ENCODE assay signal across 36 cellular contexts in the genomic region with DNA sequence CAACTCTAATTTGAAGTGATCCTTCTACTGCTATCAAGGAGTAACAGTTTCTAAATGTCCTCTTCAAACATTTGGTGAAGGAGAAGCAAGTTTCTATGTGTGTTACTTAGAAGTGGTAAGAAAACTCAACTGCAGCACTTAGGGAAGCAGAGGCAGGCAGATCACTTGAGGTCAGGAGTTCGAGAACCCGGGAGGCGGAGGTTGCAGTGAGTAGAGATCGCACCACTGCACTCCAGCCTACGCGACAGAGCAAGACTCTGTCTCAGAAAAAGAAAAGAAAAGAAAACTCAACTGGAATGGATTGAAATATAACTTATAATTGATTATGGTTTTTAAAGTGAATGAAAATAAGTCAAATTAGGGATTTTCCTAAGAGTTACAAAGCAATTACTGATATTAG.
DNase-seq lines count a peak whose midpoint lies in the region; ATAC-seq and TF ChIP-seq lines count a peak whose summit lies in the region.
"Had no signal": no experiment of that assay in that cellular context is flagged by ENCODE, and none has a peak within 500 bp of the region (broad histone marks: within the 10 kb centered on the region; RNA-seq: fewer than 3 reads in every experiment).

No MANE protein-coding gene starts in this region.

- no peaks in the 10 kb centered on the region for H4K20me1 ChIP-seq in OCI-LY3 (ENCODE audit: insufficient read depth, low read length)

- H3K9me3 ChIP-seq in OCI-LY3 (ENCODE audit: insufficient read depth, low read length) (no peaks in the 10 kb centered on the region), heart right ventricle (no peaks in the 10 kb centered on the region)
- H3K9me3 ChIP-seq: colonic mucosa, HAP-1, heart left ventricle, prostate gland, SK-N-SH, testis, uterus had no signal

- H3K9me3 Mint-ChIP-seq in activated CD8-positive, alpha-beta T cell treated with anti-CD3 and anti-CD28 coated beads for 36 hours = no peaks in the 10 kb centered on the region
- peaks cover 9% of the 10 kb centered on the region for H3K9me3 Mint-ChIP-seq in activated CD8-positive, alpha-beta T cell treated with anti-CD3 and anti-CD28 coated beads, Interleukin-2, amount 10 ng/mL, durations not matched to agents 7 days and 5 days (ENCODE audit: insufficient read depth)
- peaks cover 3% of the 10 kb centered on the region for H3K9me3 Mint-ChIP-seq in memory B cell
- H3K9me3 Mint-ChIP-seq in stimulated activated naive B cell treated with anti-CD40 and anti-IgM and Interleukin-4, amounts not matched to agents 10 μg/mL and 1 μg/mL and 100 μg/mL, for 72 hours = no peaks in the 10 kb centered on the region
- H3K9me3 Mint-ChIP-seq: stimulated activated effector memory CD8-positive, alpha-beta T cell treated with anti-CD3 and anti-CD28 coated beads, Interleukin-12 subunit alpha, Interleukin-12 subunit beta, amount 100 ng/mL, for 72 hours had no signal

- peak overlapping the region; percentile 59 for H3K27ac Mint-ChIP-seq in activated CD8-positive, alpha-beta T cell treated with anti-CD3 and anti-CD28 coated beads for 36 hours
- H3K27ac Mint-ChIP-seq in activated CD8-positive, alpha-beta T cell treated with anti-CD3 and anti-CD28 coated beads, Interleukin-2, amount 10 ng/mL, durations not matched to agents 7 days and 5 days = no peak overlapping the region
- peak overlapping the region; percentile 99 for H3K27ac Mint-ChIP-seq in memory B cell
- peak overlapping the region; percentile 80 for H3K27ac Mint-ChIP-seq in stimulated activated naive B cell treated with anti-CD40 and anti-IgM and Interleukin-4, amounts not matched to agents 10 μg/mL and 1 μg/mL and 100 μg/mL, for 72 hours
- H3K27ac Mint-ChIP-seq: activated CD8-positive, alpha-beta memory T cell treated with anti-CD3 and anti-CD28 coated beads, Interleukin-2, amount 10 ng/mL, durations not matched to agents 7 days and 5 days; stimulated activated effector memory CD8-positive, alpha-beta T cell treated with anti-CD3 and anti-CD28 coated beads, Interleukin-12 subunit alpha, Interleukin-12 subunit beta, amount 100 ng/mL, for 72 hours; T-helper 2 cell treated with Interferon-gamma antibody and Interleukin-4, amounts not matched to agents 5 μg/mL and 100 μg/mL, for 36 hours had no signal

- no peaks in the 10 kb centered on the region for H3K27me3 Mint-ChIP-seq in activated CD8-positive, alpha-beta T cell treated with anti-CD3 and anti-CD28 coated beads for 36 hours
- H3K27me3 Mint-ChIP-seq in activated CD8-positive, alpha-beta T cell treated with anti-CD3 and anti-CD28 coated beads, Interleukin-2, amount 10 ng/mL, durations not matched to agents 7 days and 5 days (ENCODE audit: low read depth) = no peaks in the 10 kb centered on the region
- no peaks in the 10 kb centered on the region for H3K27me3 Mint-ChIP-seq in memory B cell
- no peaks in the 10 kb centered on the region for H3K27me3 Mint-ChIP-seq in stimulated activated naive B cell treated with anti-CD40 and anti-IgM and Interleukin-4, amounts not matched to agents 10 μg/mL and 1 μg/mL and 100 μg/mL, for 72 hours
- H3K27me3 Mint-ChIP-seq: activated CD8-positive, alpha-beta memory T cell treated with anti-CD3 and anti-CD28 coated beads, Interleukin-2, amount 10 ng/mL, durations not matched to agents 7 days and 5 days had no signal

- POLR2A ChIA-PET in activated CD8-positive, alpha-beta T cell treated with anti-CD3 and anti-CD28 coated beads for 36 hours (lab: Charles Lee) = no interaction called here
- POLR2A ChIA-PET in activated CD8-positive, alpha-beta T cell treated with anti-CD3 and anti-CD28 coated beads, Interleukin-2, amount 10 ng/mL, durations not matched to agents 7 days and 5 days (lab: Charles Lee) = no interaction called here

- intact Hi-C loops in activated CD8-positive, alpha-beta T cell treated with anti-CD3 and anti-CD28 coated beads for 36 hours (cut with micrococcal nuclease) = loop anchor here (5.0 kb wide), 1 partner anchor 74 kb away; no protein-coding TSS in a partner anchor
- intact Hi-C loops in heart right ventricle (cut with DNase I) = no loop called here

- peak overlapping the region; percentile 89 for H3K4me2 ChIP-seq in OCI-LY3 (ENCODE audit: low read length)
- H3K4me2 ChIP-seq: SK-N-SH had no signal

- no peak for TF ChIP-seq CTCF in activated CD8-positive, alpha-beta T cell treated with anti-CD3 and anti-CD28 coated beads for 36 hours (IDR thresholded peaks at IDR 0.05)
- no peak for TF ChIP-seq CTCF in OCI-LY3 (IDR thresholded peaks at IDR 0.05; ENCODE audit: low read depth, low read length)
- TF ChIP-seq CTCF in heart right ventricle (IDR thresholded peaks at IDR 0.05) = no peak

- H3K36me3 Mint-ChIP-seq in activated CD8-positive, alpha-beta T cell treated with anti-CD3 and anti-CD28 coated beads for 36 hours (ENCODE audit: low read depth) = peaks cover 5% of the 10 kb centered on the region
- peaks cover 17% of the 10 kb centered on the region for H3K36me3 Mint-ChIP-seq in activated CD8-positive, alpha-beta T cell treated with anti-CD3 and anti-CD28 coated beads, Interleukin-2, amount 10 ng/mL, durations not matched to agents 7 days and 5 days (ENCODE audit: low read depth)
- H3K36me3 Mint-ChIP-seq in memory B cell = no peaks in the 10 kb centered on the region
- no peaks in the 10 kb centered on the region for H3K36me3 Mint-ChIP-seq in stimulated activated naive B cell treated with anti-CD40 and anti-IgM and Interleukin-4, amounts not matched to agents 10 μg/mL and 1 μg/mL and 100 μg/mL, for 72 hours
- H3K36me3 Mint-ChIP-seq: stimulated activated effector memory CD8-positive, alpha-beta T cell treated with anti-CD3 and anti-CD28 coated beads, Interleukin-12 subunit alpha, Interleukin-12 subunit beta, amount 100 ng/mL, for 72 hours had no signal

- H3K4me1 Mint-ChIP-seq in activated CD8-positive, alpha-beta T cell treated with anti-CD3 and anti-CD28 coated beads for 36 hours (ENCODE audit: low read depth) = peaks cover 44% of the 10 kb centered on the region
- peaks cover 37% of the 10 kb centered on the region for H3K4me1 Mint-ChIP-seq in activated CD8-positive, alpha-beta T cell treated with anti-CD3 and anti-CD28 coated beads, Interleukin-2, amount 10 ng/mL, durations not matched to agents 7 days and 5 days (ENCODE audit: low read depth)
- peaks cover 32% of the 10 kb centered on the region for H3K4me1 Mint-ChIP-seq in memory B cell
- H3K4me1 Mint-ChIP-seq in stimulated activated naive B cell treated with anti-CD40 and anti-IgM and Interleukin-4, amounts not matched to agents 10 μg/mL and 1 μg/mL and 100 μg/mL, for 72 hours = peaks cover 28 to 50% of the 10 kb centered on the region in 2 donors

- DNase-seq in activated CD8-positive, alpha-beta T cell treated with anti-CD3 and anti-CD28 coated beads for 36 hours = no peak
- DNase-seq in activated CD8-positive, alpha-beta T cell treated with anti-CD3 and anti-CD28 coated beads, Interleukin-2, amount 10 ng/mL, durations not matched to agents 7 days and 5 days = no peak
- DNase-seq in memory B cell (ENCODE audit: low spot score in 2 of 2) (no peak), medulla oblongata (ENCODE audit: extremely low spot score) (no peak), heart right ventricle (no peak), SK-N-DZ (ENCODE audit: low spot score) (no peak)
- no peak for DNase-seq in stimulated activated naive B cell treated with anti-CD40 and anti-IgM and Interleukin-4, amounts not matched to agents 10 μg/mL and 1 μg/mL and 100 μg/mL, for 72 hours
- DNase-seq: activated CD4-positive, alpha-beta T cell treated with anti-CD3 and anti-CD28 coated beads for 48 hours; activated CD8-positive, alpha-beta memory T cell treated with anti-CD3 and anti-CD28 coated beads, Interleukin-2, amount 10 ng/mL, durations not matched to agents 7 days and 5 days; activated naive CD4-positive, alpha-beta T cell treated with anti-CD3 and anti-CD28 coated beads, Interleukin-2, amount 50 U/mL, for 16 hours; activated T-cell treated with anti-CD3 and anti-CD28 coated beads, Interleukin-2, amount 50 U/mL, for 48 hours; AML-193; aorta; colonic mucosa; DMS53; effector memory CD4-positive, alpha-beta T cell; foreskin fibroblast; GDM1; heart left ventricle; KG1; NCI-H1436 treated with DMSO at 0.1 percent for 48 hours; NCI-H2107; NCI-H446; nucleus accumbens; OCI-M1; SK-N-SH; stimulated activated CD4-positive, alpha-beta T cell treated with anti-CD3 and anti-CD28 coated beads, Interleukin-4, amount 100 ng/mL, for 24 hours; testis; uterus had no signal

- 97% methylated on average over 6 of the region's 6 CpGs for WGBS in heart right ventricle, 2 donors

- H3K4me1 ChIP-seq in OCI-LY3 (ENCODE audit: low read length) (peaks cover 89% of the 10 kb centered on the region), heart right ventricle (peaks cover 0 to 42% (median 0%) of the 10 kb centered on the region in 9 donors)
- H3K4me1 ChIP-seq: colonic mucosa, prostate gland, testis, uterus had no signal

- no peaks in the 10 kb centered on the region for H3K27me3 ChIP-seq in OCI-LY3 (ENCODE audit: low read depth, low read length)
- no peaks in the 10 kb centered on the region for H3K27me3 ChIP-seq in heart right ventricle
- H3K27me3 ChIP-seq: cardiac muscle cell, colonic mucosa, heart left ventricle, testis, uterus had no signal

- CTCF ChIA-PET in activated CD8-positive, alpha-beta T cell treated with anti-CD3 and anti-CD28 coated beads for 36 hours (lab: Charles Lee) = no interaction called here
- CTCF ChIA-PET in activated CD8-positive, alpha-beta T cell treated with anti-CD3 and anti-CD28 coated beads, Interleukin-2, amount 10 ng/mL, durations not matched to agents 7 days and 5 days (lab: Charles Lee) = no interaction called here

- H3K9ac ChIP-seq in OCI-LY3 (ENCODE audit: low read length) = peak overlapping the region; percentile 74
- H3K9ac ChIP-seq: SK-N-SH had no signal

- H2AFZ ChIP-seq in OCI-LY3 (ENCODE audit: low read depth, low read length) = no peak overlapping the region

- no peaks in the 10 kb centered on the region for H3K79me2 ChIP-seq in OCI-LY3 (ENCODE audit: low read length)

- H3K27ac ChIP-seq in OCI-LY3 (ENCODE audit: low read length) = peak overlapping the region; percentile 94
- no peak overlapping the region for H3K27ac ChIP-seq in heart right ventricle
- H3K27ac ChIP-seq: cardiac muscle cell, colonic mucosa, prostate gland, testis, uterus had no signal

- no peak overlapping the region for H3K4me3 Mint-ChIP-seq in activated CD8-positive, alpha-beta T cell treated with anti-CD3 and anti-CD28 coated beads for 36 hours
- no peak overlapping the region for H3K4me3 Mint-ChIP-seq in activated CD8-positive, alpha-beta T cell treated with anti-CD3 and anti-CD28 coated beads, Interleukin-2, amount 10 ng/mL, durations not matched to agents 7 days and 5 days
- peak overlapping the region; percentile 76 for H3K4me3 Mint-ChIP-seq in memory B cell
- H3K4me3 Mint-ChIP-seq in stimulated activated naive B cell treated with anti-CD40 and anti-IgM and Interleukin-4, amounts not matched to agents 10 μg/mL and 1 μg/mL and 100 μg/mL, for 72 hours = peak overlapping the region; percentile 54 to 74
- H3K4me3 Mint-ChIP-seq: activated CD8-positive, alpha-beta memory T cell treated with anti-CD3 and anti-CD28 coated beads, Interleukin-2, amount 10 ng/mL, durations not matched to agents 7 days and 5 days; stimulated activated effector memory CD8-positive, alpha-beta T cell treated with anti-CD3 and anti-CD28 coated beads, Interleukin-12 subunit alpha, Interleukin-12 subunit beta, amount 100 ng/mL, for 72 hours; T-helper 2 cell treated with Interferon-gamma antibody and Interleukin-4, amounts not matched to agents 5 μg/mL and 100 μg/mL, for 36 hours had no signal

- H3K4me3 ChIP-seq in OCI-LY3 (ENCODE audit: low read length) (peak overlapping the region; percentile 67), heart right ventricle (no peak overlapping the region)
- H3K4me3 ChIP-seq: cardiac muscle cell, colonic mucosa, HAP-1, heart left ventricle, prostate gland, testis, uterus had no signal

- H3K36me3 ChIP-seq in OCI-LY3 (replicated peaks; ENCODE audit: low read depth, low read length) (no peaks in the 10 kb centered on the region), heart right ventricle (no peaks in the 10 kb centered on the region)
- H3K36me3 ChIP-seq: cardiac muscle cell, colonic mucosa, HAP-1, heart left ventricle, prostate gland, uterus had no signal

- ATAC-seq in activated CD8-positive, alpha-beta T cell treated with anti-CD3 and anti-CD28 coated beads for 36 hours = no peak
- no peak for ATAC-seq in activated CD8-positive, alpha-beta T cell treated with anti-CD3 and anti-CD28 coated beads, Interleukin-2, amount 10 ng/mL, durations not matched to agents 7 days and 5 days
- ATAC-seq in memory B cell (ENCODE audit: low read depth) (no peak), heart right ventricle (no peak)
- no peak for ATAC-seq in stimulated activated naive B cell treated with anti-CD40 and anti-IgM and Interleukin-4, amounts not matched to agents 10 μg/mL and 1 μg/mL and 100 μg/mL, for 72 hours (replicated peaks)
- ATAC-seq: activated CD8-positive, alpha-beta memory T cell treated with anti-CD3 and anti-CD28 coated beads, Interleukin-2, amount 10 ng/mL, durations not matched to agents 7 days and 5 days; heart left ventricle; sciatic nerve; stimulated activated effector memory CD8-positive, alpha-beta T cell treated with anti-CD3 and anti-CD28 coated beads, Interleukin-12 subunit alpha, Interleukin-12 subunit beta, amount 100 ng/mL, for 72 hours had no signal

Comparison
In these comparisons a context has a peak if more than half of its experiments do, and no peak if none do; other contexts are left out.
1. H3K4me3 Mint-ChIP-seq: peak in memory B cell (single experiment) and stimulated activated naive B cell treated with anti-CD40 and anti-IgM and Interleukin-4, amounts not matched to agents 10 μg/mL and 1 μg/mL and 100 μg/mL, for 72 hours (2 of 2); none in activated CD8-positive, alpha-beta T cell treated with anti-CD3 and anti-CD28 coated beads for 36 hours (single experiment) and activated CD8-positive, alpha-beta T cell treated with anti-CD3 and anti-CD28 coated beads, Interleukin-2, amount 10 ng/mL, durations not matched to agents 7 days and 5 days (single experiment).